In the genomic region with DNA sequence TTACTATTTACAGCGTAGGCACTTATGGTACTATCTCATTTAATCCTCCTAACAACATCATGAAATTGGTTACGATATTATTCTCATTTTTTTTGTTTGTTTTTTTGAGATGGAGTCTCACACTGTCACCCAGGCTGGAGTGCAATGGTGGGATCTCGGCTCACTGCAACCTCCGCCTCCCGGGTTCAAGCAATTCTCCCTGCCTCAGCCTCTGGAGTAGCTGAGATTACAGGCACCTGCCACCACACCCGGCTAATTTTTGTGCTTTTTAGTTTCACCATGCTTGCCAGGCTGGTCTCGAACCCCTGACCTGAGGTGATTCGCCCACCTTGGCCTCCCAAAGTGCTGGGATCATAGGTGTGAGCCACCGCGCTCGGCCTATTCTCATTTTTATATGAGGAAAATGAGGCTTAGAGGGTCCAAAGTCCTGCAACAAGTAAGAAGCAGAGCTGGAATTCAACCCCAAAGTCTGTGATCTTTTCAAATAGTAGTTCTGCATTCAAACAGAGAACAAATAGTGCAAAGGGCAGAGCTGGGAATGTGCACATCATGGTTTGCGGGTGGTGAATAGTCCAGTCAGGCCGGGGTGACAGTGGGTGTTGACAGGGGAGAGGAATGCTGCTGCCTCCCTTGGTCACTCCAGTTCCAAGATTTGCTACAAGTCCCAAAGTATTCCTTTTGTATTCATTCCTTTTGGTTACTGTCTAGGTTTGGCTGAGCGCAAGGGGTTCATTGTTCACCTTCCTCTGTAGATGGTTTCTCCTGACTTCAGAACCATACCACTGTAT, we compare ENCODE assay signal across 12 cellular contexts. TPM values are rescaled to one million over a fixed set of nuclear protein-coding genes. Genes with fewer than 3 reads are reported as not detected.
DNase-seq lines count a peak whose midpoint lies in the region; ATAC-seq, FAIRE-seq and TF ChIP-seq lines count a peak whose summit lies in the region.
"Had no signal": no experiment of that assay in that cellular context is flagged by ENCODE, and none has a peak within 500 bp of the region (broad histone marks: within the 10 kb centered on the region; RNA-seq: fewer than 3 reads in every experiment).

No MANE protein-coding gene starts in this region.

- no peak for DNase-seq in A549 (ENCODE audit: low read depth in 1 of 2, low spot score in 1 of 2)
- DNase-seq in adrenal gland, result peak in 3 of 7 donors; percentile 19 to 42 (median 41)
- DNase-seq in left ventricle myocardium inferior, result peak; percentile 30
- no peak for DNase-seq in naive thymus-derived CD8-positive, alpha-beta T cell
- DNase-seq in activated CD4-positive, alpha-beta T cell treated with anti-CD3 and anti-CD28 coated beads, Interleukin-2, amount 10 ng/mL, durations not matched to agents 24 days and 14 days, result no peak
- no peak for DNase-seq in RKO (ENCODE audit: low spot score)
- DNase-seq: DMS153; hippocampal formation; NK-92 treated with Interleukin-12 subunit alpha and Interleukin-12 subunit beta, amount 100 ng/mL, for 24 hours had no signal

- POLR2A ChIA-PET in A549 (lab: Yijun Ruan, JAX), result no interaction called here
- POLR2A ChIA-PET in naive thymus-derived CD8-positive, alpha-beta T cell (lab: Charles Lee), result interaction anchor here (1.0 to 1.6 kb wide), 2 partner anchors 12 to 48 kb away, joined by 3 to 4 read pairs; partner anchors contain the start of gene MLLT11

- H3K4me1 ChIP-seq in A549 (peaks cover 34% of the 10 kb centered on the region), adrenal gland (replicated peaks in 1 of 2) (peaks cover 5 to 41% of the 10 kb centered on the region in 2 donors), left ventricle myocardium inferior (peaks cover 72% of the 10 kb centered on the region)

- intact Hi-C loops in adrenal gland (cut with DNase I), result no loop called here
- intact Hi-C loops in left ventricle myocardium inferior (cut with micrococcal nuclease), result no loop called here
- intact Hi-C loops in activated CD4-positive, alpha-beta T cell treated with anti-CD3 and anti-CD28 coated beads, Interleukin-2, amount 10 ng/mL, durations not matched to agents 24 days and 14 days (cut with micrococcal nuclease), result no loop called here

- peaks cover 18 to 63% (median 56%) of the 10 kb centered on the region in 4 donors for H3K4me1 Mint-ChIP-seq in naive thymus-derived CD8-positive, alpha-beta T cell
- H3K4me1 Mint-ChIP-seq in activated CD4-positive, alpha-beta T cell treated with anti-CD3 and anti-CD28 coated beads, Interleukin-2, amount 10 ng/mL, durations not matched to agents 24 days and 14 days, result peaks cover 24% of the 10 kb centered on the region

- H3K4me3 ChIP-seq in A549 (no peak overlapping the region), adrenal gland (no peak overlapping the region), left ventricle myocardium inferior (peak overlapping the region; percentile 34)
- H3K4me3 ChIP-seq: SK-N-MC had no signal

- no peak for FAIRE-seq in A549 (lab: Jason Lieb, UNC)

- H3K9me3 ChIP-seq in A549 (no peaks in the 10 kb centered on the region), adrenal gland (replicated peaks in 1 of 3) (no peaks in the 10 kb centered on the region), left ventricle myocardium inferior (replicated peaks) (no peaks in the 10 kb centered on the region)

- TF ChIP-seq EP300 in A549 (IDR thresholded peaks at IDR 0.05), result no peak

- H3K4me3 Mint-ChIP-seq in naive thymus-derived CD8-positive, alpha-beta T cell, result peak overlapping the region in 2 of 10 donors; percentile 22
- no peak overlapping the region for H3K4me3 Mint-ChIP-seq in activated CD4-positive, alpha-beta T cell treated with anti-CD3 and anti-CD28 coated beads, Interleukin-2, amount 10 ng/mL, durations not matched to agents 24 days and 14 days

- H3K4me2 ChIP-seq in A549, result peak overlapping the region; percentile 5; the same call in 1 of the 3 replicates

- 78% methylated on average over 14 of the region's 14 CpGs for WGBS in A549 (ENCODE audit: missing lambda C conversion rate)
- WGBS in adrenal gland, 4 donors, result 89 to 93% (median 91%) methylated on average over 14 of the region's 14 CpGs

- no peaks in the 10 kb centered on the region for H3K9me3 Mint-ChIP-seq in naive thymus-derived CD8-positive, alpha-beta T cell
- H3K9me3 Mint-ChIP-seq in activated CD4-positive, alpha-beta T cell treated with anti-CD3 and anti-CD28 coated beads, Interleukin-2, amount 10 ng/mL, durations not matched to agents 24 days and 14 days, result no peaks in the 10 kb centered on the region

- H3K27me3 ChIP-seq in adrenal gland (no peaks in the 10 kb centered on the region), left ventricle myocardium inferior (ENCODE audit: low read depth) (no peaks in the 10 kb centered on the region)

- TF ChIP-seq RAD21 in A549 (conservative IDR thresholded peaks at IDR 0.05 in 1 of 2, IDR thresholded peaks at IDR 0.05 in 1 of 2), result no peak

- H3K27me3 Mint-ChIP-seq in naive thymus-derived CD8-positive, alpha-beta T cell, result no peaks in the 10 kb centered on the region
- no peaks in the 10 kb centered on the region for H3K27me3 Mint-ChIP-seq in activated CD4-positive, alpha-beta T cell treated with anti-CD3 and anti-CD28 coated beads, Interleukin-2, amount 10 ng/mL, durations not matched to agents 24 days and 14 days

- ATAC-seq in A549 (no peak), HG02763 (IDR thresholded peaks at IDR 0.05; ENCODE audit: unreplicated experiment) (no peak), GM21423 (IDR thresholded peaks at IDR 0.05; ENCODE audit: unreplicated experiment) (no peak)
- no peak for ATAC-seq in naive thymus-derived CD8-positive, alpha-beta T cell

- H3K27ac ChIP-seq in A549, result no peak overlapping the region; a peak in 1 of 6 replicates
- peak overlapping the region in 3 of 5 donors; percentile 30 to 74 (median 63) for H3K27ac ChIP-seq in adrenal gland
- peak overlapping the region; percentile 94 for H3K27ac ChIP-seq in left ventricle myocardium inferior (replicated peaks)
- H3K27ac ChIP-seq: SK-N-MC had no signal

- peak overlapping the region in 6 of 10 donors; percentile 6 to 65 (median 37) for H3K27ac Mint-ChIP-seq in naive thymus-derived CD8-positive, alpha-beta T cell
- H3K27ac Mint-ChIP-seq in activated CD4-positive, alpha-beta T cell treated with anti-CD3 and anti-CD28 coated beads, Interleukin-2, amount 10 ng/mL, durations not matched to agents 24 days and 14 days, result no peak overlapping the region

- peaks cover 0 to 2% of the 10 kb centered on the region in 2 donors for H3K36me3 ChIP-seq in adrenal gland (replicated peaks in 1 of 2)
- peaks cover 3% of the 10 kb centered on the region for H3K36me3 ChIP-seq in left ventricle myocardium inferior

- no peak for TF ChIP-seq POLR2A in A549 (IDR thresholded peaks at IDR 0.05; ENCODE audit: low read length)
- no peak for TF ChIP-seq POLR2A in adrenal gland (IDR thresholded peaks at IDR 0.05)

- CTCF ChIA-PET in A549 (lab: Yijun Ruan, JAX), result interaction anchor here (1.2 to 2.4 kb wide), 2 partner anchors 12 to 33 kb away, joined by 3 to 14 read pairs; no protein-coding TSS in a partner anchor

- no peak for TF ChIP-seq CTCF in A549 (IDR thresholded peaks at IDR 0.05)
- TF ChIP-seq CTCF in adrenal gland (IDR thresholded peaks at IDR 0.05), result no peak
- no peak for TF ChIP-seq CTCF in left ventricle myocardium inferior (IDR thresholded peaks at IDR 0.05; ENCODE audit: borderline replicate concordance)

- H3K36me3 Mint-ChIP-seq in naive thymus-derived CD8-positive, alpha-beta T cell, result peaks cover 0 to 26% (median 2%) of the 10 kb centered on the region in 3 donors
- peaks cover 15% of the 10 kb centered on the region for H3K36me3 Mint-ChIP-seq in activated CD4-positive, alpha-beta T cell treated with anti-CD3 and anti-CD28 coated beads, Interleukin-2, amount 10 ng/mL, durations not matched to agents 24 days and 14 days (ENCODE audit: low read depth)

RNA-seq across cellular contexts. Expression of gene PRUNE1, which starts 4.6 kb away (rescaled TPM):
- polyA plus RNA-seq in A549 (2011; rRNA removed) (27.0 and 27.5 TPM in 2 replicates), A549 (2017; fragmentation: RNase III; extraction: RNeasy Plus Mini Kit Qiagen cat#74134 plus additional on column Dnase treatment) (11.1 to 11.9 TPM (median 11.1 TPM) in 3 replicates), adrenal gland (10 to 100 TPM; 10.2 to 16.1 (median 10.9) TPM)
- polyA plus RNA-seq in A549 (2012; cell fraction: cytosol; rRNA removed), result 10.9 and 12.7 TPM in 2 replicates
- polyA plus RNA-seq in A549 (2012; cell fraction: nucleus; rRNA removed), result 7.7 and 9.5 TPM in 2 replicates
- 21.1 and 21.7 TPM in 2 replicates for polyA minus RNA-seq in A549 (2011; rRNA and poly(A)+ RNA removed)
- total RNA-seq in adrenal gland (10 to 100 TPM; 12.3 to 25.7 (median 20.2) TPM), left ventricle myocardium inferior (42.8 TPM)
- 10 to 100 TPM; 35.7 to 37.8 TPM for total RNA-seq in naive thymus-derived CD8-positive, alpha-beta T cell
- polyA plus RNA-seq in naive thymus-derived CD8-positive, alpha-beta T cell, result 10 to 100 TPM; 53.2 to 55.1 (median 54.9) TPM
- 13.3 and 15.2 TPM in 2 replicates for total RNA-seq in activated CD4-positive, alpha-beta T cell treated with anti-CD3 and anti-CD28 coated beads, Interleukin-2, amount 10 ng/mL, durations not matched to agents 24 days and 14 days

RNA-seq across cellular contexts. Expression of gene MINDY1, which starts 6.2 kb away (rescaled TPM):
- polyA plus RNA-seq in A549 (2011; rRNA removed) (5.2 and 7.9 TPM in 2 replicates), A549 (2017; fragmentation: RNase III; extraction: RNeasy Plus Mini Kit Qiagen cat#74134 plus additional on column Dnase treatment) (4.0 to 4.8 TPM (median 4.8 TPM) in 3 replicates), adrenal gland (10 to 100 TPM in 2 of 3 donors, 1 to 10 TPM in 1; 6.0 to 12.5 (median 12.5) TPM)
- polyA plus RNA-seq in A549 (2012; cell fraction: cytosol; rRNA removed), result 3.0 and 3.8 TPM in 2 replicates
- polyA plus RNA-seq in A549 (2012; cell fraction: nucleus; rRNA removed), result 7.3 and 8.9 TPM in 2 replicates
- polyA minus RNA-seq in A549 (2011; rRNA and poly(A)+ RNA removed), result 10.1 and 10.7 TPM in 2 replicates
- total RNA-seq in adrenal gland (10 to 100 TPM; 13.3 to 37.5 (median 34.4) TPM), left ventricle myocardium inferior (44.3 TPM)
- 10 to 100 TPM; 18.3 to 20.2 TPM for total RNA-seq in naive thymus-derived CD8-positive, alpha-beta T cell
- polyA plus RNA-seq in naive thymus-derived CD8-positive, alpha-beta T cell, result 10 to 100 TPM in 1 of 3 donors, 1 to 10 TPM in 2; 2.7 to 12.6 (median 4.9) TPM
- 11.5 and 12.5 TPM in 2 replicates for total RNA-seq in activated CD4-positive, alpha-beta T cell treated with anti-CD3 and anti-CD28 coated beads, Interleukin-2, amount 10 ng/mL, durations not matched to agents 24 days and 14 days

RNA-seq across cellular contexts. Expression of gene BNIPL, which starts 23.5 kb away (rescaled TPM):
- 0.30 and 0.38 TPM in 2 replicates for polyA plus RNA-seq in A549 (2011; rRNA removed)
- polyA plus RNA-seq in A549 (2012; cell fraction: cytosol; rRNA removed), result 0.12 and 0.17 TPM in 2 replicates
- 0.47 and 0.78 TPM in 2 replicates for polyA plus RNA-seq in A549 (2012; cell fraction: nucleus; rRNA removed)
- 0.22 to 0.51 TPM (median 0.28 TPM) in 3 replicates for polyA plus RNA-seq in A549 (2017; fragmentation: RNase III; extraction: RNeasy Plus Mini Kit Qiagen cat#74134 plus additional on column Dnase treatment)
- polyA minus RNA-seq in A549 (2011; rRNA and poly(A)+ RNA removed), result 0.21 and 0.24 TPM in 2 replicates
- total RNA-seq in adrenal gland, result 1 to 10 TPM in 1 of 8 donors, under 1 TPM in 4, not detected in 3; 0.11 to 2.4 (median 0.27) TPM
- polyA plus RNA-seq in adrenal gland, result 1 to 10 TPM in 1 of 3 donors, under 1 TPM in 2; 0.05 to 1.4 (median 0.24) TPM
- 0.47 TPM for total RNA-seq in left ventricle myocardium inferior
- 1 to 10 TPM; 3.8 to 5.3 TPM for total RNA-seq in naive thymus-derived CD8-positive, alpha-beta T cell
- under 1 TPM in 2 of 3 donors, not detected in 1; 0.15 to 0.30 TPM for polyA plus RNA-seq in naive thymus-derived CD8-positive, alpha-beta T cell
- 0.85 and 1.8 TPM in 2 replicates for total RNA-seq in activated CD4-positive, alpha-beta T cell treated with anti-CD3 and anti-CD28 coated beads, Interleukin-2, amount 10 ng/mL, durations not matched to agents 24 days and 14 days

RNA-seq across cellular contexts. Expression of gene ANXA9, which starts 30.8 kb away (rescaled TPM):
- polyA plus RNA-seq in A549 (2011; rRNA removed), result 2.2 and 3.3 TPM in 2 replicates
- polyA plus RNA-seq in A549 (2012; cell fraction: cytosol; rRNA removed), result 1.1 and 1.6 TPM in 2 replicates
- 2.3 and 2.7 TPM in 2 replicates for polyA plus RNA-seq in A549 (2012; cell fraction: nucleus; rRNA removed)
- polyA plus RNA-seq in A549 (2017; fragmentation: RNase III; extraction: RNeasy Plus Mini Kit Qiagen cat#74134 plus additional on column Dnase treatment), result 1.5 to 2.1 TPM (median 1.7 TPM) in 3 replicates
- polyA minus RNA-seq in A549 (2011; rRNA and poly(A)+ RNA removed), result 6.1 and 7.8 TPM in 2 replicates
- total RNA-seq in adrenal gland, result 1 to 10 TPM in 2 of 8 donors, under 1 TPM in 6; 0.24 to 3.2 (median 0.54) TPM
- polyA plus RNA-seq in adrenal gland, result under 1 TPM; 0.18 to 0.56 (median 0.40) TPM
- 0.14 TPM for total RNA-seq in left ventricle myocardium inferior
- total RNA-seq in naive thymus-derived CD8-positive, alpha-beta T cell, result under 1 TPM in 1 of 2 experiments, not detected in 1; 0.49 TPM
- polyA plus RNA-seq in naive thymus-derived CD8-positive, alpha-beta T cell, result under 1 TPM in 1 of 3 donors, not detected in 2; 0.10 TPM
- total RNA-seq in activated CD4-positive, alpha-beta T cell treated with anti-CD3 and anti-CD28 coated beads, Interleukin-2, amount 10 ng/mL, durations not matched to agents 24 days and 14 days, result 0.12 TPM in 1 of 2 replicates, not detected in the other

RNA-seq across cellular contexts. Expression of gene C1orf56, which starts 34.7 kb away (rescaled TPM):
- 2.9 and 3.3 TPM in 2 replicates for polyA plus RNA-seq in A549 (2011; rRNA removed)
- polyA plus RNA-seq in A549 (2012; cell fraction: cytosol; rRNA removed), result 4.2 and 6.6 TPM in 2 replicates
- 3.6 and 5.0 TPM in 2 replicates for polyA plus RNA-seq in A549 (2012; cell fraction: nucleus; rRNA removed)
- 5.1 to 6.8 TPM (median 6.6 TPM) in 3 replicates for polyA plus RNA-seq in A549 (2017; fragmentation: RNase III; extraction: RNeasy Plus Mini Kit Qiagen cat#74134 plus additional on column Dnase treatment)
- polyA minus RNA-seq in A549 (2011; rRNA and poly(A)+ RNA removed), result 4.3 and 4.5 TPM in 2 replicates
- 10 to 100 TPM in 7 of 8 donors, 1 to 10 TPM in 1; 9.6 to 29.7 (median 15.4) TPM for total RNA-seq in adrenal gland
- 10 to 100 TPM in 1 of 3 donors, 1 to 10 TPM in 2; 8.3 to 10.3 (median 8.3) TPM for polyA plus RNA-seq in adrenal gland
- total RNA-seq in left ventricle myocardium inferior, result 7.1 TPM
- total RNA-seq in naive thymus-derived CD8-positive, alpha-beta T cell, result 1 to 10 TPM; 4.2 to 4.4 TPM
- 1 to 10 TPM; 2.6 to 5.2 (median 4.5) TPM for polyA plus RNA-seq in naive thymus-derived CD8-positive, alpha-beta T cell
- total RNA-seq in activated CD4-positive, alpha-beta T cell treated with anti-CD3 and anti-CD28 coated beads, Interleukin-2, amount 10 ng/mL, durations not matched to agents 24 days and 14 days, result 1.0 and 1.2 TPM in 2 replicates

Comparison
In these comparisons a context has a peak if more than half of its experiments do, and no peak if none do; other contexts are left out.
1. H3K27ac ChIP-seq: peak in adrenal gland (3 of 5) and left ventricle myocardium inferior (single experiment); none in A549 (0 of 2).